32 cellular contexts compared by ENCODE assay signal in the genomic region with DNA sequence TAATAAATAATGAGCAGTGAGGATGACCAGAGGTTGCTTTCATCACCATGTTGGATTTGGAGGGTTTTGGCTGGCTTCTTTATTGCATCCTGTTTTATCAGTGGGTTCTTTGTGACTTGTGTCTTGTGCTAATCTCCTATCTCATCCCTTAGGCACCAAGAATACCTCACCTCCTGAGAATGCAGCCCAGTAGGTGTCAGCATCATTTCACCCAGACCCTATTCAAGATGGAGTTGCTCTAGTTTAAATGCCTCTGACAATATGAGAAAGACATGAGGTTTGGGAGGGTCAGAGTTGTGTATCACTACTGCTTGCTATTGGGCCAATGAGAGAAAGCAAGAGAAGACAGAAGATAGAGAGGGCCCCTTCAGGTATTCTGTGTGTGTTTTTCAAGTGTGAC.
DNase-seq lines count a peak whose midpoint lies in the region; ATAC-seq and TF ChIP-seq lines count a peak whose summit lies in the region.
"Had no signal": no experiment of that assay in that cellular context is flagged by ENCODE, and none has a peak within 500 bp of the region (broad histone marks: within the 10 kb centered on the region; RNA-seq: fewer than 3 reads in every experiment).

No MANE protein-coding gene starts in this region.

- TF ChIP-seq POLR2A in vagina (IDR thresholded peaks at IDR 0.05) = no peak

- TF ChIP-seq CTCF in endodermal cell (conservative IDR thresholded peaks at IDR 0.05) = peak; percentile 30
- no peak for TF ChIP-seq CTCF in vagina (IDR thresholded peaks at IDR 0.05)

- no peak for ATAC-seq in sciatic nerve
- ATAC-seq: activated naive CD4-positive, alpha-beta T cell treated with anti-CD3 and anti-CD28 coated beads, Interleukin-2, amount 50 U/mL, for 72 hours; Panc1; stimulated activated naive CD8-positive, alpha-beta T cell treated with anti-CD3 and anti-CD28 coated beads, Interleukin-15, Interleukin-2, amounts not matched to agents 100 U/mL and 50 U/mL, for 24 hours had no signal

- peak; percentile 49 for DNase-seq in NT2/D1 (ENCODE audit: low read depth, low spot score)
- no peak for DNase-seq in endodermal cell
- DNase-seq in mesendoderm = peak; percentile 86
- DNase-seq in cerebellar nuclear complex (lab: John Stamatoyannopoulos, UW) = no peak
- no peak for DNase-seq in T-helper 1 cell
- DNase-seq in vagina (ENCODE audit: extremely low spot score in 2 of 2) = no peak
- DNase-seq in sciatic nerve (ENCODE audit: low spot score) = no peak
- DNase-seq: activated CD4-positive, alpha-beta T cell treated with anti-CD3 and anti-CD28 coated beads, Interleukin-2, amount 10 ng/mL, durations not matched to agents 7 days and 5 days; amygdala; brain microvascular endothelial cell; Calu3; EL; hypothalamus; immature natural killer cell; Kasumi-1; left cardiac atrium; NCI-H146; NCI-H2107; NK-92 treated with Interleukin-12 subunit alpha and Interleukin-12 subunit beta, amount 100 ng/mL, for 24 hours; SHP77; spleen; stimulated activated CD4-positive, alpha-beta T cell treated with anti-CD3 and anti-CD28 coated beads, Interleukin-2, amount 100 ng/mL, for 24 hours; stimulated activated naive CD8-positive, alpha-beta T cell treated with anti-CD3 and anti-CD28 coated beads, Interleukin-15, Interleukin-2, amounts not matched to agents 100 U/mL and 50 U/mL, for 24 hours; T-helper 9 cell had no signal

- no peaks in the 10 kb centered on the region for H3K27me3 ChIP-seq in NT2/D1 (ENCODE audit: insufficient read depth, insufficient read length)
- no peaks in the 10 kb centered on the region for H3K27me3 ChIP-seq in endodermal cell (ENCODE audit: control insufficient read depth, insufficient read depth, low read length, poor library complexity, severe bottlenecking)
- H3K27me3 ChIP-seq in mesendoderm (ENCODE audit: insufficient read depth, low read length, poor library complexity) = no peaks in the 10 kb centered on the region
- no peaks in the 10 kb centered on the region for H3K27me3 ChIP-seq in vagina
- H3K27me3 ChIP-seq: brain microvascular endothelial cell, right atrium auricular region had no signal

- no peak overlapping the region for H2BK120ac ChIP-seq in mesendoderm (ENCODE audit: low read depth, low read length)

- H3K4me3 ChIP-seq in NT2/D1 (ENCODE audit: insufficient read length, low read depth) (no peak overlapping the region), endodermal cell (ENCODE audit: low read length) (peak overlapping the region; percentile 20), mesendoderm (ENCODE audit: low read length) (no peak overlapping the region), vagina (no peak overlapping the region)
- H3K4me3 ChIP-seq: HAP-1, right atrium auricular region, spleen had no signal

- no peak overlapping the region for H3K27ac Mint-ChIP-seq in endodermal cell
- H3K27ac Mint-ChIP-seq: activated CD4-positive, alpha-beta T cell treated with anti-CD3 and anti-CD28 coated beads, Interleukin-2, amount 10 ng/mL, durations not matched to agents 7 days and 5 days; activated naive CD4-positive, alpha-beta T cell treated with anti-CD3 and anti-CD28 coated beads, Interleukin-2, amount 50 U/mL, for 72 hours; CD14-positive monocyte; immature natural killer cell had no signal

- no peaks in the 10 kb centered on the region for H3K4me1 ChIP-seq in NT2/D1 (ENCODE audit: insufficient read depth, insufficient read length)
- no peaks in the 10 kb centered on the region for H3K4me1 ChIP-seq in endodermal cell (ENCODE audit: control insufficient read depth, insufficient read depth, low read length)
- H3K4me1 ChIP-seq in mesendoderm (ENCODE audit: control insufficient read depth, low read depth, low read length) = no peaks in the 10 kb centered on the region
- H3K4me1 ChIP-seq in vagina = peaks cover 4% of the 10 kb centered on the region
- H3K4me1 ChIP-seq: HAP-1, parathyroid adenoma, spleen had no signal

- no peak overlapping the region for H2AK5ac ChIP-seq in mesendoderm (ENCODE audit: low read length)

- H3K56ac ChIP-seq in mesendoderm (ENCODE audit: low read length) = no peak overlapping the region

- intact Hi-C loops in vagina (cut with DNase I) (no loop called here), sciatic nerve (cut with DNase I) (no loop called here)

- no peak overlapping the region for H3K27ac ChIP-seq in endodermal cell (ENCODE audit: low read depth, low read length)
- H3K27ac ChIP-seq in mesendoderm (ENCODE audit: low read depth, low read length) = no peak overlapping the region
- no peak overlapping the region for H3K27ac ChIP-seq in vagina
- H3K27ac ChIP-seq: brain microvascular endothelial cell, parathyroid adenoma, right atrium auricular region, spleen had no signal

- no peak overlapping the region for H3K4ac ChIP-seq in mesendoderm (ENCODE audit: low read depth, low read length)

- no peak for TF ChIP-seq EP300 in Ishikawa (IDR thresholded peaks at IDR 0.05; ENCODE audit: borderline replicate concordance)

- H4K5ac ChIP-seq in mesendoderm (ENCODE audit: low read length) = no peak overlapping the region

- no peak overlapping the region for H2BK15ac ChIP-seq in mesendoderm (replicated peaks; ENCODE audit: low read depth)

- H3K9me3 ChIP-seq in NT2/D1 (ENCODE audit: insufficient read depth, low read length) (peaks cover 23% of the 10 kb centered on the region; the same call in 1 of the 2 replicates), endodermal cell (ENCODE audit: control insufficient read depth, low read length) (peaks cover 34% of the 10 kb centered on the region), vagina (peaks cover 4% of the 10 kb centered on the region)

- no peak overlapping the region for H2BK5ac ChIP-seq in mesendoderm (ENCODE audit: low read length)

- H3K79me1 ChIP-seq in mesendoderm (ENCODE audit: low read length) = no peaks in the 10 kb centered on the region

- no peak overlapping the region for H4K8ac ChIP-seq in mesendoderm (ENCODE audit: low read depth, low read length)

- TF ChIP-seq RAD21 in Ishikawa (IDR thresholded peaks at IDR 0.05; ENCODE audit: low read depth) = peak; percentile 35; the same call in 1 of the 2 replicates

- H3K9ac ChIP-seq in NT2/D1 (ENCODE audit: insufficient read length, low read depth) (no peak overlapping the region), endodermal cell (ENCODE audit: extremely low read depth, low read length, poor library complexity, severe bottlenecking) (no peak overlapping the region), mesendoderm (ENCODE audit: low read length) (no peak overlapping the region)
- H3K9ac ChIP-seq: parathyroid adenoma had no signal

- no peak overlapping the region for H3K23ac ChIP-seq in mesendoderm (ENCODE audit: low read length)

- no peak overlapping the region for H3K4me3 Mint-ChIP-seq in endodermal cell
- H3K4me3 Mint-ChIP-seq: activated CD4-positive, alpha-beta T cell treated with anti-CD3 and anti-CD28 coated beads, Interleukin-2, amount 10 ng/mL, durations not matched to agents 7 days and 5 days; CD14-positive monocyte; immature natural killer cell; neural crest cell had no signal

- H3K36me3 Mint-ChIP-seq in endodermal cell (ENCODE audit: low read depth) = peaks cover 9% of the 10 kb centered on the region
- H3K36me3 Mint-ChIP-seq: CD14-positive monocyte, immature natural killer cell had no signal

- H3K9me3 Mint-ChIP-seq in endodermal cell = peaks cover 36% of the 10 kb centered on the region

- H3K79me2 ChIP-seq in mesendoderm (ENCODE audit: control insufficient read depth, insufficient read depth, low read length) = no peaks in the 10 kb centered on the region
- H3K79me2 ChIP-seq: parathyroid adenoma had no signal

- H3K36me3 ChIP-seq in NT2/D1 (ENCODE audit: insufficient read depth, insufficient read length, low read length) (no peaks in the 10 kb centered on the region), endodermal cell (ENCODE audit: control insufficient read depth, insufficient read depth, low read length) (no peaks in the 10 kb centered on the region), mesendoderm (ENCODE audit: control insufficient read depth, insufficient read depth, low read length) (no peaks in the 10 kb centered on the region), vagina (no peaks in the 10 kb centered on the region)
- H3K36me3 ChIP-seq: brain microvascular endothelial cell, HAP-1, right atrium auricular region, spleen had no signal

- peaks cover 8% of the 10 kb centered on the region for H3K4me1 Mint-ChIP-seq in endodermal cell
- H3K4me1 Mint-ChIP-seq: activated CD4-positive, alpha-beta T cell treated with anti-CD3 and anti-CD28 coated beads, Interleukin-2, amount 10 ng/mL, durations not matched to agents 7 days and 5 days; CD14-positive monocyte; immature natural killer cell had no signal

- no peak overlapping the region for H3K4me2 ChIP-seq in mesendoderm (ENCODE audit: low read length)

- no peak overlapping the region for H3K18ac ChIP-seq in mesendoderm (ENCODE audit: low read length)

- H3K27me3 Mint-ChIP-seq in endodermal cell (ENCODE audit: insufficient read depth) = no peaks in the 10 kb centered on the region
- H3K27me3 Mint-ChIP-seq: activated CD4-positive, alpha-beta T cell treated with anti-CD3 and anti-CD28 coated beads, Interleukin-2, amount 10 ng/mL, durations not matched to agents 7 days and 5 days had no signal

TF ChIP-seq in Ishikawa, 13 proteins besides CTCF, POLR2A, EP300 and RAD21:
- TF ChIP-seq CEBPB (IDR thresholded peaks at IDR 0.05) (no peak), FOXM1 (IDR thresholded peaks at IDR 0.05; ENCODE audit: borderline replicate concordance, low read depth) (no peak), TEAD4 (IDR thresholded peaks at IDR 0.05) (no peak)
TF ChIP-seq in Ishikawa: peak in this region for 0.

Comparison
In these comparisons a context has a peak if more than half of its experiments do, and no peak if none do; other contexts are left out.
1. DNase-seq: peak in NT2/D1 (single experiment) and mesendoderm (single experiment); none in endodermal cell (single experiment), cerebellar nuclear complex (0 of 2), T-helper 1 cell (0 of 5), vagina (0 of 2) and sciatic nerve (single experiment).